In genomic region chr3:64995857-64996564, GRCh38 we compare ENCODE assay signal across 18 cellular contexts.
DNase-seq lines count a peak whose midpoint lies in the region; ATAC-seq, FAIRE-seq and TF ChIP-seq lines count a peak whose summit lies in the region.
"Had no signal": no experiment of that assay in that cellular context is flagged by ENCODE, and none has a peak within 500 bp of the region (broad histone marks: within the 10 kb centered on the region; RNA-seq: fewer than 3 reads in every experiment).

No MANE protein-coding gene starts in this region.

- H3K4me2 ChIP-seq in mammary epithelial cell (ENCODE audit: insufficient read depth, low read depth, low read length) (no peak overlapping the region), endothelial cell of umbilical vein (ENCODE audit: insufficient read depth, low read length) (peak overlapping the region; percentile 80), HepG2 (ENCODE audit: low read depth, low read length) (no peak overlapping the region)
- H3K4me2 ChIP-seq: A549 had no signal

- H3K27ac Mint-ChIP-seq in type B pancreatic cell, result peak overlapping the region; percentile 57
- H3K27ac Mint-ChIP-seq in activated naive CD4-positive, alpha-beta T cell treated with anti-CD3 and anti-CD28 coated beads for 36 hours, result no peak overlapping the region
- H3K27ac Mint-ChIP-seq: T-helper 2 cell treated with Interferon-gamma antibody and Interleukin-4, amounts not matched to agents 5 μg/mL and 100 μg/mL, for 36 hours had no signal

- H3K4me3 ChIP-seq in mammary epithelial cell (replicated peaks in 1 of 3; ENCODE audit: insufficient read depth in 1 of 3, low read depth in 2 of 3, low read length in 3 of 3) (no peak overlapping the region), breast epithelium (no peak overlapping the region), endothelial cell of umbilical vein (replicated peaks in 1 of 3; ENCODE audit: insufficient read depth in 1 of 3, low read depth in 1 of 3, low read length in 3 of 3) (no peak overlapping the region), HepG2 (replicated peaks in 1 of 3; ENCODE audit: insufficient read depth in 1 of 3, low read depth in 2 of 3, low read length in 3 of 3) (no peak overlapping the region)
- H3K4me3 ChIP-seq: A549, ascending aorta, GM23248, lower lobe of right lung had no signal

- in situ Hi-C loops in mammary epithelial cell (cut with MboI; ENCODE audit: low sequenced_read_pairs in 2 of 2), result no loop called here
- in situ Hi-C loops in HepG2 (cut with HindIII; ENCODE audit: extremely low pct_ligation_motif_present, low pct_unique_long_range_greater_than_20kb), result no loop called here

- TF ChIP-seq EP300 in HepG2 (IDR thresholded peaks at IDR 0.05; ENCODE audit: low read depth in 2 of 2, low read length in 2 of 2) (no peak), HepG2 (CRISPR knock-in tag; IDR thresholded peaks at IDR 0.05; ENCODE audit: borderline replicate concordance) (no peak)

- H3K27me3 ChIP-seq in mammary epithelial cell (ENCODE audit: insufficient read depth, low read length) (no peaks in the 10 kb centered on the region), breast epithelium (no peaks in the 10 kb centered on the region), endothelial cell of umbilical vein (ENCODE audit: control insufficient read depth in 2 of 2, insufficient read depth in 2 of 2, low read length in 2 of 2) (no peaks in the 10 kb centered on the region), HepG2 (ENCODE audit: control insufficient read depth in 1 of 2, insufficient read depth in 2 of 2, low read length in 2 of 2) (no peaks in the 10 kb centered on the region; a peak in 1 of 5 replicates)
- H3K27me3 ChIP-seq: ascending aorta had no signal

- TF ChIP-seq CTCF in mammary epithelial cell (conservative IDR thresholded peaks at IDR 0.05 in 1 of 2, IDR thresholded peaks at IDR 0.05 in 1 of 2; ENCODE audit: extremely low read depth in 1 of 2, insufficient read depth in 1 of 2, low read depth in 1 of 2, low read length in 2 of 2) (no peak), breast epithelium (IDR thresholded peaks at IDR 0.05) (no peak), endothelial cell of umbilical vein (IDR thresholded peaks at IDR 0.05; ENCODE audit: extremely low read depth in 1 of 2, insufficient read depth in 1 of 2, low read depth in 1 of 2, low read length in 2 of 2) (no peak), HepG2 (CRISPR knock-in tag; IDR thresholded peaks at IDR 0.05) (no peak), type B pancreatic cell (conservative IDR thresholded peaks at IDR 0.05) (no peak)

- H4K20me1 ChIP-seq in mammary epithelial cell (ENCODE audit: insufficient read depth, low read length), result no peaks in the 10 kb centered on the region
- no peaks in the 10 kb centered on the region for H4K20me1 ChIP-seq in endothelial cell of umbilical vein (replicated peaks; ENCODE audit: control insufficient read depth, extremely low read depth, insufficient read depth, low read length)
- H4K20me1 ChIP-seq in HepG2 (ENCODE audit: insufficient read depth, low read length), result no peaks in the 10 kb centered on the region

- H2AFZ ChIP-seq in mammary epithelial cell (ENCODE audit: low read depth, low read length), result peak overlapping the region; percentile 79
- H2AFZ ChIP-seq in endothelial cell of umbilical vein (ENCODE audit: low read depth, low read length), result peak overlapping the region; percentile 59
- no peak overlapping the region for H2AFZ ChIP-seq in HepG2 (ENCODE audit: low read length)
- H2AFZ ChIP-seq: GM23248 had no signal

- WGBS in mammary epithelial cell (ENCODE audit: low coverage, missing lambda C conversion rate), result 45% methylated on average over 8 of the region's 10 CpGs
- WGBS in HepG2 (ENCODE audit: low lambda C conversion rate), result 15% methylated on average over 10 of the region's 10 CpGs

- no peaks in the 10 kb centered on the region for H3K27me3 Mint-ChIP-seq in type B pancreatic cell
- no peaks in the 10 kb centered on the region for H3K27me3 Mint-ChIP-seq in activated naive CD4-positive, alpha-beta T cell treated with anti-CD3 and anti-CD28 coated beads for 36 hours (ENCODE audit: low read depth)

- H3K79me2 ChIP-seq in mammary epithelial cell (ENCODE audit: insufficient read depth, low read length) (no peaks in the 10 kb centered on the region), endothelial cell of umbilical vein (ENCODE audit: control insufficient read depth, insufficient read depth, low read length) (no peaks in the 10 kb centered on the region), HepG2 (ENCODE audit: insufficient read depth, low read length) (no peaks in the 10 kb centered on the region)

- H3K9me3 ChIP-seq in mammary epithelial cell (replicated peaks; ENCODE audit: insufficient read depth, low read length) (no peaks in the 10 kb centered on the region), breast epithelium (no peaks in the 10 kb centered on the region), endothelial cell of umbilical vein (replicated peaks; ENCODE audit: control insufficient read depth, insufficient read depth, low read length) (no peaks in the 10 kb centered on the region), HepG2 (ENCODE audit: low read length) (no peaks in the 10 kb centered on the region)
- H3K9me3 ChIP-seq: A549, ascending aorta, lower lobe of right lung had no signal

- peaks cover 36% of the 10 kb centered on the region for H3K4me1 Mint-ChIP-seq in type B pancreatic cell (ENCODE audit: unreplicated experiment)
- no peaks in the 10 kb centered on the region for H3K4me1 Mint-ChIP-seq in activated naive CD4-positive, alpha-beta T cell treated with anti-CD3 and anti-CD28 coated beads for 36 hours (ENCODE audit: low read depth)

- no peaks in the 10 kb centered on the region for H3K36me3 Mint-ChIP-seq in type B pancreatic cell
- no peaks in the 10 kb centered on the region for H3K36me3 Mint-ChIP-seq in activated naive CD4-positive, alpha-beta T cell treated with anti-CD3 and anti-CD28 coated beads for 36 hours (ENCODE audit: low read depth)

- peak overlapping the region; percentile 57 for H3K4me3 Mint-ChIP-seq in type B pancreatic cell
- H3K4me3 Mint-ChIP-seq in activated naive CD4-positive, alpha-beta T cell treated with anti-CD3 and anti-CD28 coated beads for 36 hours, result no peak overlapping the region
- H3K4me3 Mint-ChIP-seq: T-helper 2 cell treated with Interferon-gamma antibody and Interleukin-4, amounts not matched to agents 5 μg/mL and 100 μg/mL, for 36 hours had no signal

- no peak for TF ChIP-seq POLR2A in breast epithelium (IDR thresholded peaks at IDR 0.05)
- no peak for TF ChIP-seq POLR2A in endothelial cell of umbilical vein (IDR thresholded peaks at IDR 0.05; ENCODE audit: low read depth, low read length)
- no peak for TF ChIP-seq POLR2A in HepG2 (IDR thresholded peaks at IDR 0.05; ENCODE audit: insufficient read depth in 1 of 2, low read depth in 2 of 2, low read length in 2 of 2)

- DNase-seq in mammary epithelial cell (no peak), breast epithelium (ENCODE audit: low spot score in 2 of 2) (no peak), endothelial cell of umbilical vein (ENCODE audit: low read depth, low spot score) (peak; percentile 91), HepG2 (ENCODE audit: low spot score) (peak; percentile 18), type B pancreatic cell (ENCODE audit: extremely low spot score, unreplicated experiment) (no peak), germinal center (ENCODE audit: low spot score) (no peak)
- DNase-seq in activated naive CD4-positive, alpha-beta T cell treated with anti-CD3 and anti-CD28 coated beads for 36 hours, result no peak
- DNase-seq: activated CD4-positive, alpha-beta T cell treated with anti-CD3 and anti-CD28 coated beads, Interleukin-2, amount 50 U/mL, for 4 hours; COR-L47; GM23248; lower lobe of right lung; NCI-H1694; NCI-H524 treated with DMSO at 0.1 percent for 48 hours had no signal

- H3K27ac ChIP-seq in mammary epithelial cell (ENCODE audit: insufficient read depth, low read depth, low read length), result no peak overlapping the region
- H3K27ac ChIP-seq in breast epithelium, result peak overlapping the region in 1 of 2 donors; percentile 38
- peak overlapping the region; percentile 60 for H3K27ac ChIP-seq in endothelial cell of umbilical vein (ENCODE audit: insufficient read depth, low read depth, low read length)
- no peak overlapping the region for H3K27ac ChIP-seq in HepG2 (ENCODE audit: extremely low read length, insufficient read depth, low read length)
- H3K27ac ChIP-seq: A549, ascending aorta, GM23248, lower lobe of right lung had no signal

- FAIRE-seq in endothelial cell of umbilical vein (lab: Jason Lieb, UNC) (peak; percentile 79), HepG2 (lab: Jason Lieb, UNC) (no peak)
- FAIRE-seq: A549, endometrium had no signal

- H3K9me1 ChIP-seq in endothelial cell of umbilical vein (replicated peaks; ENCODE audit: control insufficient read depth, extremely low read depth, insufficient read depth, low read length), result no peaks in the 10 kb centered on the region

- no peaks in the 10 kb centered on the region for H3K36me3 ChIP-seq in mammary epithelial cell (ENCODE audit: insufficient read depth, low read length)
- no peaks in the 10 kb centered on the region for H3K36me3 ChIP-seq in breast epithelium
- no peaks in the 10 kb centered on the region for H3K36me3 ChIP-seq in endothelial cell of umbilical vein (ENCODE audit: control insufficient read depth in 2 of 2, extremely low read depth in 1 of 2, insufficient read depth in 2 of 2, low read length in 2 of 2)
- no peaks in the 10 kb centered on the region for H3K36me3 ChIP-seq in HepG2 (replicated peaks in 1 of 2; ENCODE audit: control insufficient read depth in 1 of 2, insufficient read depth in 2 of 2, low read length in 2 of 2)
- H3K36me3 ChIP-seq: ascending aorta, lower lobe of right lung had no signal

- intact Hi-C loops in mammary epithelial cell (cut with micrococcal nuclease) (no loop called here), breast epithelium (cut with DNase I; ENCODE audit: low total_unique reads) (no loop called here), endothelial cell of umbilical vein (cut with micrococcal nuclease) (loop anchor here (1.0 to 10.0 kb wide), 4 partner anchors 200 to 464 kb away; partner anchors contain the start of gene ADAMTS9), HepG2 (cut with micrococcal nuclease; ENCODE audit: unreplicated experiment) (no loop called here)
- intact Hi-C loops in activated naive CD4-positive, alpha-beta T cell treated with anti-CD3 and anti-CD28 coated beads for 36 hours (cut with micrococcal nuclease), result no loop called here

- H3K9ac ChIP-seq in mammary epithelial cell (ENCODE audit: insufficient read depth, low read length) (no peak overlapping the region), endothelial cell of umbilical vein (replicated peaks; ENCODE audit: extremely low read depth, insufficient read depth, low read length) (peak overlapping the region; percentile 27), HepG2 (ENCODE audit: insufficient read depth, low read depth, low read length) (no peak overlapping the region)
- H3K9ac ChIP-seq: GM23248 had no signal

- POLR2A ChIA-PET in endothelial cell of umbilical vein (lab: Charles Lee) (no interaction called here), HepG2 (lab: Yijun Ruan, JAX) (no interaction called here)

- H3K4me1 ChIP-seq in mammary epithelial cell (ENCODE audit: insufficient read depth, low read length) (no peaks in the 10 kb centered on the region), breast epithelium (no peaks in the 10 kb centered on the region), endothelial cell of umbilical vein (ENCODE audit: control insufficient read depth, extremely low read depth, insufficient read depth, low read length) (peaks cover 33% of the 10 kb centered on the region), HepG2 (ENCODE audit: insufficient read depth, low read length) (0 out of 2 replicates have a peak, but pooled peaks cover 11% of the 10 kb centered on the region)
- H3K4me1 ChIP-seq: A549, ascending aorta, lower lobe of right lung had no signal

- ATAC-seq in HepG2 (peak; percentile 83), HG02852 (IDR thresholded peaks at IDR 0.05; ENCODE audit: unreplicated experiment) (no peak)
- ATAC-seq: A549 had no signal

- H3K9me3 Mint-ChIP-seq in type B pancreatic cell, result no peaks in the 10 kb centered on the region
- H3K9me3 Mint-ChIP-seq in activated naive CD4-positive, alpha-beta T cell treated with anti-CD3 and anti-CD28 coated beads for 36 hours, result no peaks in the 10 kb centered on the region

- BruUV-seq in mammary epithelial cell (replicated peaks; lab: Mats Ljungman, UMichigan) (no TSS peak), endothelial cell of umbilical vein (replicated peaks; lab: Mats Ljungman, UMichigan) (no TSS peak), HepG2 (replicated peaks; lab: Mats Ljungman, UMichigan) (no TSS peak)

- CTCF ChIA-PET in mammary epithelial cell (lab: Charles Lee; ENCODE audit: low non-redundant PET) (no interaction called here), endothelial cell of umbilical vein (lab: Charles Lee) (interaction anchor here (0.6 to 3.3 kb wide), 14 partner anchors 22 to 1185 kb away, joined by 3 to 15 read pairs (median 3); no protein-coding TSS in a partner anchor), HepG2 (lab: Yijun Ruan, JAX; ENCODE audit: low intra/inter-chr PET ratio, low total read pairs) (no interaction called here)
- CTCF ChIA-PET in activated naive CD4-positive, alpha-beta T cell treated with anti-CD3 and anti-CD28 coated beads for 36 hours (lab: Charles Lee), result interaction anchor here (1.2 kb wide), 1 partner anchor 541 kb away, joined by 4 read pairs; no protein-coding TSS in a partner anchor

- dilution Hi-C loops in mammary epithelial cell (cut with HindIII; ENCODE audit: low sequenced_read_pairs), result no loop called here
- dilution Hi-C loops in endothelial cell of umbilical vein (cut with MboI; ENCODE audit: extremely low pct_ligation_motif_present, low sequenced_read_pairs), result no loop called here

- TF ChIP-seq RAD21 in HepG2 (CRISPR knock-in tag; IDR thresholded peaks at IDR 0.05), result no peak

Comparison
In these comparisons a context has a peak if more than half of its experiments do, and no peak if none do; other contexts are left out.
1. DNase-seq: peak in endothelial cell of umbilical vein (single experiment) and HepG2 (single experiment); none in mammary epithelial cell (single experiment), breast epithelium (0 of 2), type B pancreatic cell (single experiment), activated naive CD4-positive, alpha-beta T cell treated with anti-CD3 and anti-CD28 coated beads for 36 hours (single experiment) and germinal center (single experiment).
2. CTCF ChIA-PET loops: an anchor here in endothelial cell of umbilical vein (0.6 to 3.3 kb wide) and activated naive CD4-positive, alpha-beta T cell treated with anti-CD3 and anti-CD28 coated beads for 36 hours (1.2 kb wide); none called in mammary epithelial cell and HepG2.